ENCODE assay signal across 8 cellular contexts in genomic region chr1:46303038-46303871, GRCh38. TPM values are rescaled to one million over a fixed set of nuclear protein-coding genes. Genes with fewer than 3 reads are reported as not detected.
DNase-seq lines count a peak whose midpoint lies in the region; ATAC-seq and TF ChIP-seq lines count a peak whose summit lies in the region.

Gene LRRC41 (minus strand): TSS chr1:46303616. CDS start chr1:46303322, 294 bp downstream.
Gene UQCRH (plus strand): TSS chr1:46303698. CDS start chr1:46303767, 69 bp downstream.

- H3K36me3 ChIP-seq in prostate gland = no peaks in the 10 kb centered on the region
- H3K36me3 ChIP-seq in urinary bladder (ENCODE audit: insufficient read depth) = no peaks in the 10 kb centered on the region

- WGBS in prostate gland = under 1% methylated on average over 47 of the region's 61 CpGs
- under 1% methylated on average over 61 of the region's 61 CpGs for WGBS in urinary bladder

- peak within 1 kb of the TSS; percentile 94 for H3K27ac ChIP-seq in angular gyrus (ENCODE audit: low read depth, low read length)
- peak within 1 kb of the TSS; percentile 96 to 98 for H3K27ac ChIP-seq in prostate gland
- peak within 1 kb of the TSS; percentile 98 for H3K27ac ChIP-seq in urinary bladder (ENCODE audit: low read depth)

- ATAC-seq in GM18498 (IDR thresholded peaks at IDR 0.05; ENCODE audit: unreplicated experiment) (peak; percentile 83), HG02938 (IDR thresholded peaks at IDR 0.05; ENCODE audit: unreplicated experiment) (peak; percentile 78), left ventricle myocardium superior (peak; percentile 91)

- peak within 1 kb of the TSS; percentile 83 to 92 for H3K4me3 ChIP-seq in prostate gland
- H3K4me3 ChIP-seq in urinary bladder (ENCODE audit: low read depth, low read length) = peak within 1 kb of the TSS; percentile 94

- peak in 1 of 4 experiments; percentile 8 for TF ChIP-seq CTCF in prostate gland (IDR thresholded peaks at IDR 0.05)

- H3K27me3 ChIP-seq in prostate gland (replicated peaks; ENCODE audit: insufficient read depth) = no peaks in the 10 kb centered on the region

- intact Hi-C loops in left ventricle myocardium superior (cut with micrococcal nuclease) = no loop called here
- intact Hi-C loops in prostate gland (cut with DNase I) = no loop called here

- H3K9me3 ChIP-seq in prostate gland = no peaks in the 10 kb centered on the region

- peaks cover 12% of the 10 kb centered on the region for H3K4me1 ChIP-seq in prostate gland (replicated peaks)
- H3K4me1 ChIP-seq in urinary bladder (ENCODE audit: insufficient read depth) = peaks cover 3% of the 10 kb centered on the region

- peak; percentile 78 to 99 for DNase-seq in NCI-H187 (lab: John Stamatoyannopoulos, UW)
- peak; percentile 85 to 96 (median 89) for DNase-seq in T-helper 2 cell
- DNase-seq in left ventricle myocardium superior = peak; percentile 97
- peak; percentile 95 for DNase-seq in prostate gland (ENCODE audit: low spot score)

- TF ChIP-seq POLR2A in prostate gland (IDR thresholded peaks at IDR 0.05) = peak; percentile 88

RNA-seq across cellular contexts. Expression of gene LRRC41, which starts in this region (rescaled TPM):
- total RNA-seq in left ventricle myocardium superior = 37.6 TPM
- 100 to 1,000 TPM in 1 of 2 donors, 10 to 100 TPM in 1; 97.2 to 143 TPM for total RNA-seq in prostate gland
- total RNA-seq in urinary bladder = 60.3 TPM
- polyA plus RNA-seq in urinary bladder = 57.6 TPM

RNA-seq across cellular contexts. Expression of gene UQCRH, which starts in this region (rescaled TPM):
- total RNA-seq in left ventricle myocardium superior (1,191 TPM), prostate gland (100 to 1,000 TPM; 258 to 391 TPM), urinary bladder (271 TPM)
- 389 TPM for polyA plus RNA-seq in urinary bladder

Comparison
In these comparisons a context has a peak if more than half of its experiments do, and no peak if none do; other contexts are left out.
1. Peak in every context shown above with its lines: DNase-seq, ATAC-seq, H3K4me3 ChIP-seq and H3K27ac ChIP-seq.